ENCODE assay signal across 8 cellular contexts in the genomic region with DNA sequence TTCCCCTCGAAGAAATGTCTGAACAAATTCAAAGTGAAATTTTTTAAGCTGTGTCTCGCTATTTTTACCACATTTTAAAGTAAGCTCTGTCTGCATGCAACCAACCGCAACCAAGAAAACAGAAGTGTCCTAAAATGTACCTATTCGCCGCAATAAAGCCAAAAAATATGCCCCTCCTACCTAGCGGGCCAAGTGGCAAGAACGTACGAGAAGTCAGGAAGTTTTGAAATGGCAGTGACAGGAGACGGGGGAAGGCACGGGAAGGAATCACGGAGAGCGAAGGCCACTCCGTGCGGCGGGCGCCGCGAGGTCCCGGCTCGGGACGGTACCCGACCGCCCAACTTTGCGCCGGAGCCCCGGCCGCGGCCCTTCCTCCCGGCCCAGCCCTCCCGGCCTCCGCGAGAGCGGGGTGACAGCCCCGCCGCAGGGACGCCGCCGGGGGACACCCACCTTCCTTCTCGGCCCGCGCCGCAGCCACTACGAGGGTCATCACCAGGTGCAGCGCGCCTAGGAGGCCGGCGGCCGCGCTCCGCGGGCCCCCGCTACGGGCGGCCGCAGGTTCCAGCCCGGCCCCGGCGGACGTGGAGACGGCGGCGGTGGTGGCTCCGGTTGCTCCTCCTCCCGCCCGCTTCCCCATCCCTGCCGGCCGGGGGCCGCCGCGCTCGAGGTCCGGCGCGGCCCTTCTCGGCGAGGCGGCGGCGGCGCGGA. TPM values are rescaled to one million over a fixed set of nuclear protein-coding genes. Genes with fewer than 3 reads are reported as not detected.
DNase-seq lines count a peak whose midpoint lies in the region; ATAC-seq and TF ChIP-seq lines count a peak whose summit lies in the region.

No MANE protein-coding gene starts in this region.

- H3K9ac ChIP-seq in OCI-LY1 (ENCODE audit: low read length), result peak overlapping the region; percentile 53

- H3K9me2 ChIP-seq in OCI-LY1 (ENCODE audit: low read depth, low read length), result no peaks in the 10 kb centered on the region

- 1% methylated on average over 12 to 44 of the region's 81 CpGs for WGBS in testis, 2 donors

- no peak for TF ChIP-seq POLR2A in testis (IDR thresholded peaks at IDR 0.05)

- H3K4me3 ChIP-seq in OCI-LY1 (ENCODE audit: low read depth, low read length, poor library complexity, severe bottlenecking) (peak overlapping the region; percentile 82), neutrophil (ENCODE audit: low read depth in 1 of 2, low read length in 1 of 2) (peak overlapping the region; percentile 88 to 93), testis (peak overlapping the region; percentile 84 to 98)

- no peaks in the 10 kb centered on the region for H4K20me1 ChIP-seq in OCI-LY1 (ENCODE audit: insufficient read depth, low read length)

- H3K79me2 ChIP-seq in OCI-LY1 (ENCODE audit: insufficient read depth, low read length), result peaks cover 44% of the 10 kb centered on the region

- H3K4me3 Mint-ChIP-seq in activated T-cell treated with anti-CD3 and anti-CD28 coated beads, Interleukin-2, amount 50 U/mL, for 4 hours, result peak overlapping the region; percentile 90

- H2AFZ ChIP-seq in OCI-LY1 (ENCODE audit: low read length), result no peak overlapping the region

- H3K27me3 ChIP-seq in OCI-LY1 (ENCODE audit: insufficient read depth, low read length) (no peaks in the 10 kb centered on the region), neutrophil (no peaks in the 10 kb centered on the region), testis (no peaks in the 10 kb centered on the region)

- H3K9me3 Mint-ChIP-seq in activated T-cell treated with anti-CD3 and anti-CD28 coated beads, Interleukin-2, amount 50 U/mL, for 4 hours, result no peaks in the 10 kb centered on the region

- H3K4me1 Mint-ChIP-seq in activated T-cell treated with anti-CD3 and anti-CD28 coated beads, Interleukin-2, amount 50 U/mL, for 4 hours (ENCODE audit: low read depth), result peaks cover 43% of the 10 kb centered on the region

- H3K27me3 Mint-ChIP-seq in activated T-cell treated with anti-CD3 and anti-CD28 coated beads, Interleukin-2, amount 50 U/mL, for 4 hours (ENCODE audit: low read depth), result no peaks in the 10 kb centered on the region

- no peaks in the 10 kb centered on the region for H3K36me3 ChIP-seq in OCI-LY1 (ENCODE audit: insufficient read depth, low read length)
- H3K36me3 ChIP-seq in neutrophil, result no peaks in the 10 kb centered on the region
- H3K36me3 ChIP-seq in testis (ENCODE audit: low read depth, missing control alignments), result no peaks in the 10 kb centered on the region

- H3K4me2 ChIP-seq in OCI-LY1 (ENCODE audit: low read length), result peak overlapping the region; percentile 64

- H3K27ac ChIP-seq in OCI-LY1 (ENCODE audit: low read depth, low read length, poor library complexity, severe bottlenecking), result peak overlapping the region; percentile 58
- H3K27ac ChIP-seq in neutrophil, result peak overlapping the region; percentile 95
- peak overlapping the region; percentile 95 to 99 for H3K27ac ChIP-seq in testis

- peak; percentile 38 for ATAC-seq in GM18909 (IDR thresholded peaks at IDR 0.05; ENCODE audit: poor library complexity, unreplicated experiment)
- peak; percentile 26 for ATAC-seq in HG03108 (IDR thresholded peaks at IDR 0.05; ENCODE audit: unreplicated experiment)
- peak; percentile 36 to 47 for ATAC-seq in activated T-cell treated with anti-CD3 and anti-CD28 coated beads, Interleukin-2, amount 50 U/mL, for 4 hours

- no peak for TF ChIP-seq CTCF in OCI-LY1 (IDR thresholded peaks at IDR 0.05; ENCODE audit: low read length)
- no peak for TF ChIP-seq CTCF in neutrophil (IDR thresholded peaks at IDR 0.05)
- no peak for TF ChIP-seq CTCF in testis (IDR thresholded peaks at IDR 0.05)

- peaks cover 55% of the 10 kb centered on the region for H3K4me1 ChIP-seq in OCI-LY1 (ENCODE audit: insufficient read depth, low read length, severe bottlenecking)
- H3K4me1 ChIP-seq in neutrophil (ENCODE audit: control insufficient read depth in 1 of 2, insufficient read depth in 1 of 2, low read depth in 1 of 2, low read length in 1 of 2), result peaks cover 45 to 48% of the 10 kb centered on the region in 2 experiments
- peaks cover 18% of the 10 kb centered on the region for H3K4me1 ChIP-seq in testis

- intact Hi-C loops in testis (cut with DNase I; ENCODE audit: low total_unique reads), result no loop called here

- DNase-seq in AG20443 (ENCODE audit: low spot score) (peak; percentile 85), fibroblast of peridontal ligament (ENCODE audit: extremely low read depth) (peak; percentile 37), testis (peak; percentile 43)
- peak; percentile 28 for DNase-seq in activated T-cell treated with anti-CD3 and anti-CD28 coated beads, Interleukin-2, amount 50 U/mL, for 4 hours

- H3F3A ChIP-seq in OCI-LY1 (ENCODE audit: insufficient read depth, low read length), result no peaks in the 10 kb centered on the region

- H3K9me3 ChIP-seq in OCI-LY1 (ENCODE audit: low read length) (no peaks in the 10 kb centered on the region), neutrophil (no peaks in the 10 kb centered on the region), testis (no peaks in the 10 kb centered on the region)

- no peaks in the 10 kb centered on the region for H3K36me3 Mint-ChIP-seq in activated T-cell treated with anti-CD3 and anti-CD28 coated beads, Interleukin-2, amount 50 U/mL, for 4 hours (ENCODE audit: insufficient read depth)

RNA-seq across cellular contexts. Expression of a gene that starts 0.6 kb away (rescaled TPM):
- 10 to 100 TPM; 23.9 to 31.6 (median 28.3) TPM for total RNA-seq in activated T-cell treated with anti-CD3 and anti-CD28 coated beads, Interleukin-2, amount 50 U/mL, for 4 hours
- 10 to 100 TPM; 49.6 to 54.8 TPM for total RNA-seq in testis
- polyA plus RNA-seq in testis (ENCODE audit: insufficient read depth, low read depth, low replicate concordance), result 35.0 TPM

Comparison
In these comparisons a context has a peak if more than half of its experiments do, and no peak if none do; other contexts are left out.
1. Peak in every context shown above with its lines: DNase-seq, ATAC-seq, H3K4me3 ChIP-seq and H3K27ac ChIP-seq.
2. DNase-seq: peak in every context shown above with its lines; median percentile 85 in AG20443; 43 in testis; 37 in fibroblast of peridontal ligament; 28 in activated T-cell treated with anti-CD3 and anti-CD28 coated beads, Interleukin-2, amount 50 U/mL, for 4 hours.